ENCODE assay signal across 1 cellular context in genomic region chr5:139635606-139636206, GRCh38.
TF ChIP-seq lines count a peak whose summit lies in the region.

No MANE protein-coding gene starts in this region.

TF ChIP-seq in H1, 55 proteins besides CTCF, POLR2A, EP300 and RAD21:
- peak; percentile 98 for TF ChIP-seq KDM1A (IDR thresholded peaks at IDR 0.05; ENCODE audit: borderline replicate concordance, low read length)
- TF ChIP-seq TAF1 (IDR thresholded peaks at IDR 0.05; ENCODE audit: low read depth, low read length), result no peak
- no peak for TF ChIP-seq SAP30 (IDR thresholded peaks at IDR 0.05; ENCODE audit: insufficient read depth, insufficient replicate concordance, low read length)
- TF ChIP-seq RBBP5 (IDR thresholded peaks at IDR 0.05; ENCODE audit: borderline replicate concordance, low read depth, low read length), result no peak
- peak; percentile 77 for TF ChIP-seq TEAD4 (IDR thresholded peaks at IDR 0.05; ENCODE audit: low read depth, low read length)
- no peak for TF ChIP-seq SIX5 (IDR thresholded peaks at IDR 0.05; ENCODE audit: low read depth, low read length)
- no peak for TF ChIP-seq POLR2AphosphoS5 (IDR thresholded peaks at IDR 0.05; ENCODE audit: low read depth, low read length)
- TF ChIP-seq EZH2 (IDR thresholded peaks at IDR 0.05; ENCODE audit: low read depth, low read length, severe bottlenecking), result no peak
- TF ChIP-seq NANOG (IDR thresholded peaks at IDR 0.05; ENCODE audit: insufficient read depth, low read depth, low read length, poor library complexity, severe bottlenecking), result no peak
- TF ChIP-seq SP4 (IDR thresholded peaks at IDR 0.05; ENCODE audit: low read length), result peak; percentile 59; the same call in 1 of the 2 replicates
- no peak for TF ChIP-seq RFX5 (IDR thresholded peaks at IDR 0.05; ENCODE audit: borderline replicate concordance, low read depth, low read length)
- peak in 1 of 2 experiments; percentile 91; a peak in 1 of 4 replicates for TF ChIP-seq HDAC2 (IDR thresholded peaks at IDR 0.05; ENCODE audit: borderline replicate concordance in 1 of 2, low read depth in 2 of 2, low read length in 2 of 2)
- TF ChIP-seq CTBP2 (IDR thresholded peaks at IDR 0.05; ENCODE audit: borderline replicate concordance, insufficient read depth, insufficient read length, low read length), result no peak
- TF ChIP-seq ATF2 (IDR thresholded peaks at IDR 0.05; ENCODE audit: low read length), result peak; percentile 80; the same call in 1 of the 2 replicates
- TF ChIP-seq EGR1 (IDR thresholded peaks at IDR 0.05; ENCODE audit: borderline replicate concordance, low read depth, low read length), result no peak
- peak in 1 of 2 experiments; percentile 49; a peak in 2 of 4 replicates for TF ChIP-seq SIN3A (conservative IDR thresholded peaks at IDR 0.05 in 1 of 2, IDR thresholded peaks at IDR 0.05 in 1 of 2; ENCODE audit: low read depth in 1 of 2, low read length in 2 of 2)
- TF ChIP-seq BRCA1 (IDR thresholded peaks at IDR 0.05; ENCODE audit: low read depth, low read length), result no peak
- TF ChIP-seq E2F6 (IDR thresholded peaks at IDR 0.05), result no peak
